In the genomic region with DNA sequence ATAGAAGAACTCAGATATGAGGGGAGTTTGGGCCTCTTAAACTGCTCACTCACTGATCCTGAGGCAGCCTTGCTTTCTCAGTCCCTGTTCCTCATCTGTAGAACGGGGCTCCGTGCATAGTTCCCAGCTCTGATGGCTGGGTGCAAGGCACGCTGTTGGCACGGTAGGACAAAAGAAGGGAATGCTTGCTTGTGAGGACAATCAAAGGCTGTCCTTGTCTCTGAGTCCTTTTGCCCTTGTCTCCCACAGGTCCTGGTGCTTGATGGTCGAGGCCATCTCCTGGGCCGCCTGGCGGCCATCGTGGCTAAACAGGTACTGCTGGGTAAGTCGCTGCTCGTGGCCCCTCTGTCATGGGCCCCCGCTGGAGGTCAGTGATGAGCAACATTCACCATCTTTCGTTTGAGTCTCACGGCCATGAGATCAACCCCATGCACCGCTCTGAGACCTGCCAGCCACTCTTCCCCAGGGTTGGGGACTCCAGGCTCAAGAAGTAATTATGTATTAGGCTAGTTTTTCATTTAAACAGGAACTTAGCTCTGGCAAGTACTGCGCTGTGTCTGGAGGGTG, we compare ENCODE assay signal across 8 cellular contexts. TPM values are rescaled to one million over a fixed set of nuclear protein-coding genes. Genes with fewer than 3 reads are reported as not detected.
DNase-seq lines count a peak whose midpoint lies in the region; ATAC-seq and TF ChIP-seq lines count a peak whose summit lies in the region.

No MANE protein-coding gene starts in this region.

- intact Hi-C loops in CD4-positive, alpha-beta memory T cell (cut with micrococcal nuclease) = no loop called here
- intact Hi-C loops in naive thymus-derived CD4-positive, alpha-beta T cell (cut with micrococcal nuclease) = no loop called here

- peak overlapping the region; percentile 94 to 100 (median 98) for H3K4me3 Mint-ChIP-seq in CD4-positive, alpha-beta memory T cell
- peak overlapping the region; percentile 96 to 100 (median 96) for H3K4me3 Mint-ChIP-seq in brain
- peak overlapping the region; percentile 95 to 99 (median 98) for H3K4me3 Mint-ChIP-seq in naive thymus-derived CD4-positive, alpha-beta T cell

- H3K4me1 Mint-ChIP-seq in CD4-positive, alpha-beta memory T cell = peaks cover 25 to 68% (median 48%) of the 10 kb centered on the region in 4 donors
- peaks cover 26% of the 10 kb centered on the region for H3K4me1 Mint-ChIP-seq in brain
- peaks cover 29 to 56% (median 45%) of the 10 kb centered on the region in 7 donors for H3K4me1 Mint-ChIP-seq in naive thymus-derived CD4-positive, alpha-beta T cell

- peaks cover 55% of the 10 kb centered on the region for H3K4me1 ChIP-seq in CD4-positive, alpha-beta memory T cell (ENCODE audit: insufficient read depth, low read length)
- peaks cover 19 to 35% of the 10 kb centered on the region in 2 donors for H3K4me1 ChIP-seq in naive thymus-derived CD4-positive, alpha-beta T cell (ENCODE audit: control insufficient read depth in 2 of 2, insufficient read depth in 2 of 2, low read length in 2 of 2)

- no peak for TF ChIP-seq CTCF in brain (conservative IDR thresholded peaks at IDR 0.05)

- peaks cover 0 to 17% (median under 1%) of the 10 kb centered on the region in 8 donors for H3K9me3 Mint-ChIP-seq in CD4-positive, alpha-beta memory T cell
- peaks cover 0 to 6% (median 3%) of the 10 kb centered on the region in 5 experiments for H3K9me3 Mint-ChIP-seq in brain
- H3K9me3 Mint-ChIP-seq in naive thymus-derived CD4-positive, alpha-beta T cell = peaks cover 0 to 12% (median 0%) of the 10 kb centered on the region in 11 donors

- H3K27ac ChIP-seq in CD4-positive, alpha-beta memory T cell (ENCODE audit: low read depth, low read length) = peak overlapping the region; percentile 85
- peak overlapping the region; percentile 92 for H3K27ac ChIP-seq in naive thymus-derived CD4-positive, alpha-beta T cell (ENCODE audit: low read depth, low read length)

- no peaks in the 10 kb centered on the region for H3K9me3 ChIP-seq in CD4-positive, alpha-beta memory T cell (ENCODE audit: control insufficient read depth in 1 of 2, low read length in 2 of 2)
- H3K9me3 ChIP-seq in naive thymus-derived CD4-positive, alpha-beta T cell (ENCODE audit: control insufficient read depth in 2 of 3, low read length in 3 of 3) = no peaks in the 10 kb centered on the region

- no peaks in the 10 kb centered on the region for H3K27me3 ChIP-seq in CD4-positive, alpha-beta memory T cell (ENCODE audit: insufficient read depth, low read length)
- no peaks in the 10 kb centered on the region for H3K27me3 ChIP-seq in naive thymus-derived CD4-positive, alpha-beta T cell (ENCODE audit: control insufficient read depth in 2 of 2, insufficient read depth in 2 of 2, low read length in 2 of 2)

- peak overlapping the region; percentile 95 to 98 (median 98) for H3K27ac Mint-ChIP-seq in CD4-positive, alpha-beta memory T cell
- H3K27ac Mint-ChIP-seq in brain = peak overlapping the region; percentile 57 to 98 (median 97)
- H3K27ac Mint-ChIP-seq in naive thymus-derived CD4-positive, alpha-beta T cell = peak overlapping the region; percentile 89 to 99 (median 96)

- no peaks in the 10 kb centered on the region for H3K27me3 Mint-ChIP-seq in CD4-positive, alpha-beta memory T cell
- peaks cover 15% of the 10 kb centered on the region for H3K27me3 Mint-ChIP-seq in brain
- H3K27me3 Mint-ChIP-seq in naive thymus-derived CD4-positive, alpha-beta T cell = peaks cover 0 to 9% (median 0%) of the 10 kb centered on the region in 5 donors

- DNase-seq in CD4-positive, alpha-beta memory T cell = peak in 3 of 5 donors; percentile 39 to 46 (median 44)
- peak; percentile 32 to 37 for DNase-seq in Kasumi-1 (lab: John Stamatoyannopoulos, UW)
- DNase-seq in naive thymus-derived CD4-positive, alpha-beta T cell = no peak
- no peak for DNase-seq in COR-L47 (lab: John Stamatoyannopoulos, UW)
- no peak for DNase-seq in NCI-H1436 treated with DMSO at 0.1 percent for 48 hours (lab: John Stamatoyannopoulos, UW)
- no peak for DNase-seq in SW480 (ENCODE audit: low spot score)

- H3K36me3 ChIP-seq in CD4-positive, alpha-beta memory T cell (ENCODE audit: insufficient read depth, low read length) = peaks cover 49% of the 10 kb centered on the region
- H3K36me3 ChIP-seq in naive thymus-derived CD4-positive, alpha-beta T cell (ENCODE audit: control insufficient read depth in 2 of 3, insufficient read depth in 3 of 3, low read length in 3 of 3) = peaks cover 25 to 66% (median 42%) of the 10 kb centered on the region in 3 experiments

- H3K4me3 ChIP-seq in CD4-positive, alpha-beta memory T cell (ENCODE audit: low read length in 2 of 2) = peak overlapping the region; percentile 98 to 99
- H3K4me3 ChIP-seq in naive thymus-derived CD4-positive, alpha-beta T cell (ENCODE audit: low read length) = peak overlapping the region; percentile 100

- peaks cover 57 to 70% of the 10 kb centered on the region in 2 donors for H3K36me3 Mint-ChIP-seq in CD4-positive, alpha-beta memory T cell
- H3K36me3 Mint-ChIP-seq in brain = peaks cover 55% of the 10 kb centered on the region
- peaks cover 13 to 58% (median 33%) of the 10 kb centered on the region in 5 donors for H3K36me3 Mint-ChIP-seq in naive thymus-derived CD4-positive, alpha-beta T cell

- ATAC-seq in naive thymus-derived CD4-positive, alpha-beta T cell = no peak
- ATAC-seq in GM18519 (IDR thresholded peaks at IDR 0.05; ENCODE audit: low FRiP score, unreplicated experiment) = no peak

- POLR2A ChIA-PET in CD4-positive, alpha-beta memory T cell (lab: Charles Lee; ENCODE audit: partially characterized antibody) = interaction anchor here (1.0 to 4.5 kb wide), 12 partner anchors 13 to 187 kb away, joined by 3 to 79 read pairs (median 11); a partner anchor contains a TSS
- POLR2A ChIA-PET in naive thymus-derived CD4-positive, alpha-beta T cell (lab: Charles Lee) = interaction anchor here (0.8 to 3.0 kb wide), 13 partner anchors 11 to 387 kb away, joined by 3 to 36 read pairs (median 5); a partner anchor contains a TSS

- CTCF ChIA-PET in CD4-positive, alpha-beta memory T cell (lab: Charles Lee; ENCODE audit: partially characterized antibody) = interaction anchor here (0.5 to 2.9 kb wide), 6 partner anchors 11 to 151 kb away, joined by 3 to 11 read pairs (median 4); a partner anchor contains a TSS
- CTCF ChIA-PET in naive thymus-derived CD4-positive, alpha-beta T cell (lab: Charles Lee) = interaction anchor here (0.6 to 1.9 kb wide), 2 partner anchors 64 to 82 kb away, joined by 3 to 4 read pairs; no protein-coding TSS in a partner anchor

RNA-seq across cellular contexts. Expression of a gene that starts 2.3 kb away (rescaled TPM):
- 1,000 to 10,000 TPM; 5,517 to 5,661 TPM for total RNA-seq in CD4-positive, alpha-beta memory T cell
- polyA plus RNA-seq in CD4-positive, alpha-beta memory T cell = 1,000 to 10,000 TPM; 1,827 to 3,046 TPM
- 2,708 TPM for polyA plus RNA-seq in brain (ENCODE audit: insufficient read depth, low read depth, low replicate concordance)
- total RNA-seq in naive thymus-derived CD4-positive, alpha-beta T cell = 1,000 to 10,000 TPM; 2,467 to 6,044 (median 5,762) TPM
- polyA plus RNA-seq in naive thymus-derived CD4-positive, alpha-beta T cell = 1,000 to 10,000 TPM; 3,356 to 4,438 TPM

RNA-seq across cellular contexts. Expression of a gene that starts 6.5 kb away (rescaled TPM):
- 1,000 to 10,000 TPM; 3,135 to 3,272 TPM for total RNA-seq in CD4-positive, alpha-beta memory T cell
- polyA plus RNA-seq in CD4-positive, alpha-beta memory T cell = 1,000 to 10,000 TPM; 1,691 to 2,012 TPM
- polyA plus RNA-seq in brain (ENCODE audit: insufficient read depth, low read depth, low replicate concordance) = 6,171 TPM
- 1,000 to 10,000 TPM; 2,065 to 3,362 (median 2,972) TPM for total RNA-seq in naive thymus-derived CD4-positive, alpha-beta T cell
- 1,000 to 10,000 TPM; 2,125 to 2,254 TPM for polyA plus RNA-seq in naive thymus-derived CD4-positive, alpha-beta T cell

RNA-seq across cellular contexts. Expression of a gene that starts 15.7 kb away (rescaled TPM):
- total RNA-seq in CD4-positive, alpha-beta memory T cell = 100 to 1,000 TPM; 114 to 115 TPM
- polyA plus RNA-seq in CD4-positive, alpha-beta memory T cell = 100 to 1,000 TPM; 145 to 252 TPM
- polyA plus RNA-seq in brain (ENCODE audit: insufficient read depth, low read depth, low replicate concordance) = 8.0 TPM
- total RNA-seq in naive thymus-derived CD4-positive, alpha-beta T cell = 100 to 1,000 TPM in 3 of 5 experiments, 10 to 100 TPM in 2; 90.6 to 401 (median 280) TPM
- polyA plus RNA-seq in naive thymus-derived CD4-positive, alpha-beta T cell = 100 to 1,000 TPM; 148 to 168 TPM

RNA-seq across cellular contexts. Expression of a gene that starts 22.8 kb away (rescaled TPM):
- total RNA-seq in CD4-positive, alpha-beta memory T cell = 10 to 100 TPM; 21.9 to 25.8 TPM
- polyA plus RNA-seq in CD4-positive, alpha-beta memory T cell = 10 to 100 TPM; 40.2 to 42.5 TPM
- polyA plus RNA-seq in brain (ENCODE audit: insufficient read depth, low read depth, low replicate concordance) = 80.4 TPM
- 100 to 1,000 TPM in 1 of 5 experiments, 10 to 100 TPM in 3, 1 to 10 TPM in 1; 8.2 to 177 (median 47.5) TPM for total RNA-seq in naive thymus-derived CD4-positive, alpha-beta T cell
- 100 to 1,000 TPM; 117 to 129 TPM for polyA plus RNA-seq in naive thymus-derived CD4-positive, alpha-beta T cell

RNA-seq across cellular contexts. Expression of a gene that starts 36.7 kb away (rescaled TPM):
- 10 to 100 TPM; 31.6 to 32.6 TPM for total RNA-seq in CD4-positive, alpha-beta memory T cell
- 10 to 100 TPM; 28.4 to 40.1 TPM for polyA plus RNA-seq in CD4-positive, alpha-beta memory T cell
- 17.3 TPM for polyA plus RNA-seq in brain (ENCODE audit: insufficient read depth, low read depth, low replicate concordance)
- total RNA-seq in naive thymus-derived CD4-positive, alpha-beta T cell = 10 to 100 TPM; 27.6 to 38.1 (median 33.3) TPM
- 10 to 100 TPM; 28.3 to 37.8 TPM for polyA plus RNA-seq in naive thymus-derived CD4-positive, alpha-beta T cell

Comparison
In these comparisons a context has a peak if more than half of its experiments do, and no peak if none do; other contexts are left out.
1. DNase-seq: peak in CD4-positive, alpha-beta memory T cell (3 of 5) and Kasumi-1 (2 of 2); none in naive thymus-derived CD4-positive, alpha-beta T cell (0 of 9), COR-L47 (single experiment), NCI-H1436 treated with DMSO at 0.1 percent for 48 hours (single experiment) and SW480 (single experiment).
2. RNA of a gene that starts 15.7 kb away (polyA plus RNA-seq): 145 to 252 TPM in CD4-positive, alpha-beta memory T cell and 148 to 168 TPM in naive thymus-derived CD4-positive, alpha-beta T cell; 8.0 TPM in brain (single experiment); every median in the first group is over 10 times any median in the second.
3. Peak in every context shown above with its lines, with median percentiles within 50 percentile points of each other: H3K27ac Mint-ChIP-seq and H3K4me3 Mint-ChIP-seq.